Comparison of ENCODE assay signal across 8 cellular contexts in the genomic region with DNA sequence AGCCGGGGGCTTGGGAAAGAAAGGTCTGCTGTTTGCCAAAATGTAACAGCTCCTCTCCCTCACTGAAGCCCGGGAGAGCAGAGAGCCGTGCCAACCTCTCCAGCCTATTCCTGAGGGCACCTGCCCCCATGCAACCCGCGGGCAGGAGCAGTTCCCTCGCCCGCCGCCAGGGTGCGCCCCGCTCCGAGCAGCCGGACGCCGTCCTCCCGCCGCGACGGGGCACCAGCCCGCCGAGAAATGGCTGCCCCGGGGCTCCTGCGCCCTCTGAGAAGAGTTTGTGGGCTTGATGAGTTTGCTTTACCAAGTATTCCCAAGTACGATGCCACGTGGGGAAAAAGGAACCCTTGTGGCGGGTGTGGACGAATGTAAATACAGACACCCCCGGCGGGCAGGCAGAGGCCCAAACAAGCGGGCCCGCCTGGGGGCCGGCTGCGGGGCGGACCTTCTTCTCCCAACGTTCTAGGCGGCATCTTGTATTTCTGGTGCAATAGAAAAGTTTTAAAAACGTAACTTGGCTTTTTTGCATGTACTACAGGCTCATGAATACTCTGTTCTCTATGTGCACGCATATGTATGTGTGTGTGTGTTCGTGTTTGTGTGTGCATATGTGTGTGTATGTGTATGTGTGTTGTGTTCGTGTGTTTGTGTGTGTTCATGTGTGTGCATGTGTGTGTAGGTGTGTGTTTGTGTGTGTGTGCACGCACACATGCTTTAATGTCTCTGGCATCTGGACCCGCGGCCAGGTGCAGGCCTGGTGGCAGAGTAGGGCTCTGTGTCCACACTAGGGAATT.
A peak's percentile ranks its signal among the peaks of the same experiment; 100 is the strongest.
DNase-seq lines count a peak whose midpoint lies in the region; ATAC-seq, FAIRE-seq and TF ChIP-seq lines count a peak whose summit lies in the region.

No MANE protein-coding gene starts in this region.

- DNase-seq in CD8-positive, alpha-beta memory T cell = peak; percentile 64 to 79 (median 69)
- peak; percentile 89 for DNase-seq in Karpas-422
- DNase-seq in T-helper 22 cell (ENCODE audit: low read depth) = peak; percentile 28
- DNase-seq in astrocyte (ENCODE audit: low read depth) = no peak
- DNase-seq in stimulated activated CD4-positive, alpha-beta T cell treated with anti-CD3 and anti-CD28 coated beads, Interleukin-12 subunit alpha, Interleukin-12 subunit beta, amount 100 ng/mL, for 4 hours = peak; percentile 87

- H3K79me2 ChIP-seq in Karpas-422 (ENCODE audit: low read length) = no peaks in the 10 kb centered on the region
- H3K79me2 ChIP-seq in astrocyte (ENCODE audit: insufficient read depth, low read length) = no peaks in the 10 kb centered on the region

- H2AFZ ChIP-seq in Karpas-422 (ENCODE audit: low read length) (peak overlapping the region; percentile 57; the same call in 1 of the 2 replicates), astrocyte (ENCODE audit: low read depth, low read length) (no peak overlapping the region)

- no peak for FAIRE-seq in astrocyte (lab: Jason Lieb, UNC)

- H3K9me3 Mint-ChIP-seq in CD8-positive, alpha-beta memory T cell = no peaks in the 10 kb centered on the region
- H3K9me3 Mint-ChIP-seq in astrocyte (ENCODE audit: unreplicated experiment) = no peaks in the 10 kb centered on the region

- no peak overlapping the region for H3K4me3 ChIP-seq in CD8-positive, alpha-beta memory T cell (ENCODE audit: low read length)
- H3K4me3 ChIP-seq in Karpas-422 (ENCODE audit: low read length) (no peak overlapping the region), astrocyte (ENCODE audit: insufficient read depth, low read depth, low read length) (no peak overlapping the region), iPS-20b (ENCODE audit: low read length) (peak overlapping the region; percentile 50; the same call in 1 of the 2 replicates)

- no peaks in the 10 kb centered on the region for H3K36me3 Mint-ChIP-seq in CD8-positive, alpha-beta memory T cell
- no peaks in the 10 kb centered on the region for H3K36me3 Mint-ChIP-seq in astrocyte (ENCODE audit: low read depth, unreplicated experiment)

- no peak overlapping the region for H3K27ac ChIP-seq in CD8-positive, alpha-beta memory T cell (ENCODE audit: low read depth, low read length)
- H3K27ac ChIP-seq in Karpas-422 (ENCODE audit: low read length) = no peak overlapping the region
- no peak overlapping the region for H3K27ac ChIP-seq in astrocyte (ENCODE audit: low read depth, low read length)
- H3K27ac ChIP-seq in iPS-20b (ENCODE audit: low read length) = no peak overlapping the region

- TF ChIP-seq CTCF in astrocyte (IDR thresholded peaks at IDR 0.05; ENCODE audit: insufficient read depth, low read depth, low read length) = peak; percentile 63

- no peaks in the 10 kb centered on the region for H3K4me1 ChIP-seq in CD8-positive, alpha-beta memory T cell (ENCODE audit: insufficient read depth, low read length)
- H3K4me1 ChIP-seq in Karpas-422 (ENCODE audit: low read length) (peaks cover 5% of the 10 kb centered on the region; the same call in 1 of the 2 replicates), astrocyte (ENCODE audit: insufficient read depth, low read length) (peaks cover 19% of the 10 kb centered on the region), iPS-20b (ENCODE audit: insufficient read depth, low read length) (peaks cover 4% of the 10 kb centered on the region; the same call in 1 of the 2 replicates)

- ATAC-seq in GM19463 (IDR thresholded peaks at IDR 0.05; ENCODE audit: unreplicated experiment) (peak; percentile 92), HG03045 (IDR thresholded peaks at IDR 0.05; ENCODE audit: unreplicated experiment) (no peak)

- H3K9ac ChIP-seq in Karpas-422 (ENCODE audit: low read length) (0 out of 2 replicates have a peak overlapping the region, but pooled peaks have one; percentile 12), astrocyte (ENCODE audit: low read length) (no peak overlapping the region), iPS-20b (ENCODE audit: low read depth, low read length) (peak overlapping the region; percentile 45; the same call in 1 of the 2 replicates)

- H4K20me1 ChIP-seq in Karpas-422 (ENCODE audit: insufficient read depth, low read depth, low read length) = no peaks in the 10 kb centered on the region
- no peaks in the 10 kb centered on the region for H4K20me1 ChIP-seq in astrocyte (ENCODE audit: insufficient read depth, low read length)

- peaks cover 0 to 2% (median 0%) of the 10 kb centered on the region in 3 donors for H3K4me1 Mint-ChIP-seq in CD8-positive, alpha-beta memory T cell
- H3K4me1 Mint-ChIP-seq in astrocyte (ENCODE audit: low read depth, unreplicated experiment) = peaks cover 10% of the 10 kb centered on the region

- no peaks in the 10 kb centered on the region for H3K27me3 ChIP-seq in CD8-positive, alpha-beta memory T cell (ENCODE audit: insufficient read depth, low read length, poor library complexity, severe bottlenecking)
- H3K27me3 ChIP-seq in Karpas-422 (ENCODE audit: low read length) = no peaks in the 10 kb centered on the region
- no peaks in the 10 kb centered on the region for H3K27me3 ChIP-seq in astrocyte (ENCODE audit: insufficient read depth, low read length)
- H3K27me3 ChIP-seq in iPS-20b (ENCODE audit: insufficient read depth, low read length) = no peaks in the 10 kb centered on the region

- POLR2A ChIA-PET in CD8-positive, alpha-beta memory T cell (lab: Charles Lee) = no interaction called here

- CTCF ChIA-PET in CD8-positive, alpha-beta memory T cell (lab: Charles Lee) = interaction anchor here (0.6 to 5.0 kb wide), 12 partner anchors 73 to 175 kb away, joined by 3 to 43 read pairs (median 5); no protein-coding TSS in a partner anchor

- peaks cover 5 to 10% of the 10 kb centered on the region in 2 donors for H3K27me3 Mint-ChIP-seq in CD8-positive, alpha-beta memory T cell
- H3K27me3 Mint-ChIP-seq in astrocyte (ENCODE audit: low read depth, unreplicated experiment) = peaks cover 16% of the 10 kb centered on the region

- H3K4me2 ChIP-seq in Karpas-422 (ENCODE audit: low read depth, low read length, poor library complexity, severe bottlenecking) (peak overlapping the region; percentile 42), astrocyte (ENCODE audit: low read length) (peak overlapping the region; percentile 52)

- no peaks in the 10 kb centered on the region for H3K9me3 ChIP-seq in CD8-positive, alpha-beta memory T cell (ENCODE audit: low read length)
- H3K9me3 ChIP-seq in Karpas-422 (ENCODE audit: low read length) (no peaks in the 10 kb centered on the region), astrocyte (ENCODE audit: insufficient read depth, low read depth, low read length) (no peaks in the 10 kb centered on the region), iPS-20b (ENCODE audit: insufficient read depth, low read depth, low read length) (no peaks in the 10 kb centered on the region)

- no peak overlapping the region for H3K27ac Mint-ChIP-seq in CD8-positive, alpha-beta memory T cell
- no peak overlapping the region for H3K27ac Mint-ChIP-seq in astrocyte (ENCODE audit: unreplicated experiment)

- no peaks in the 10 kb centered on the region for H3K9me2 ChIP-seq in Karpas-422 (replicated peaks; ENCODE audit: insufficient read depth, low read length)

- H3K36me3 ChIP-seq in CD8-positive, alpha-beta memory T cell (ENCODE audit: insufficient read depth, low read length) = no peaks in the 10 kb centered on the region
- H3K36me3 ChIP-seq in Karpas-422 (ENCODE audit: insufficient read depth, low read length) (no peaks in the 10 kb centered on the region), astrocyte (ENCODE audit: insufficient read depth, low read length) (no peaks in the 10 kb centered on the region), iPS-20b (ENCODE audit: insufficient read depth, low read depth, low read length) (no peaks in the 10 kb centered on the region)

- no peak overlapping the region for H3K4me3 Mint-ChIP-seq in CD8-positive, alpha-beta memory T cell
- no peak overlapping the region for H3K4me3 Mint-ChIP-seq in astrocyte (ENCODE audit: unreplicated experiment)
